Comparison of ENCODE assay signal across 8 cellular contexts in the genomic region with DNA sequence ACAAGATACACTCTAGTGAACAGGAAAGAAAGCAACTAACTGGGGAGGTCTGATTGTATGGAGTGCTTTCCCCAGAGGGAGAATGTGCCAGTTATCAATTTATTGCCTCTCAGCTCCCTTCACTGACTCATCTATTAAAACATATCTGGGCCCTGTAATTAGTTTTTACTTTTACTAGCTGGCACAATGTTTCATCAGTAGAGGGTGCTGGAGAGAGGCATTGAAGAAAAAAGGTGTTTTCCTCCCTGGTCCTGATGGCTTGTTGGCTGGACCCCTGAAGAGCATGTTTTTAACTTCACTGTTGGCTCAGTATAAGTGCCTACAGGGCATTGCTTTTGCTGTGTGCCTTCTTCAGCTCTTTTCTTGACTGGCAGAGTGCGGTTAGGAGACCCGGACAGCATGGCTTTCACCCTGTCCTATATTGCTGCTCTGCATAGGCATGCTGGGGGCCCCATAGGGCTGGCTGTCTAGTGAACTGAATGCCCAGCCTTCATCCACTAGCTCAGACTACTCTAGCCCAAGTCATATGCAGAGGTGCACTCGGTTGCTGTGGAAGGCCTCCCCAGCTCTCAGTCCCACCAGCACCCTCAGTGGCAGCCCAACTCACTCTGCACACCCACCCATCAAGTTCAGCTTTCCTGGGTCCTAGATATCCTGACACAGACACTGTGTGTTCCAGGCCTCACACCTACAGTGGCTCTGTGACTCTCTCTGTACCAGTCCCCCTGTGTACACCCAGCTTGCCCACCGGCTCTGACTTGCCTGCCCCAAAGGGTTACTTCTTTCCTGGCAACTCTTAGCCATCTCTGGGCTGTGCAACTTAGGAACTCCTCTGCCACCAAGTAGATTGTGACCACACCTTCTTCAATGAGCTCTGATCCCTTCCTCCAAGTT.
A peak's percentile ranks its signal among the peaks of the same experiment; 100 is the strongest.
DNase-seq lines count a peak whose midpoint lies in the region; ATAC-seq and TF ChIP-seq lines count a peak whose summit lies in the region.

No MANE protein-coding gene starts in this region.

- intact Hi-C loops in esophagus squamous epithelium (cut with DNase I) = no loop called here

- POLR2A ChIA-PET in RWPE1 (lab: Yijun Ruan, JAX; ENCODE audit: low non-redundant PET) = no interaction called here

- H3K36me3 ChIP-seq in esophagus squamous epithelium = peaks cover 0 to 30% (median 0%) of the 10 kb centered on the region in 3 donors

- no peaks in the 10 kb centered on the region for H3K9me3 ChIP-seq in esophagus squamous epithelium

- H3K27ac ChIP-seq in esophagus squamous epithelium = no peak overlapping the region
- H3K27ac ChIP-seq in RWPE1 = no peak overlapping the region

- H3K4me3 ChIP-seq in fibroblast of mammary gland (ENCODE audit: control insufficient read depth, low read depth, low read length) (no peak overlapping the region), esophagus squamous epithelium (no peak overlapping the region)

- no peaks in the 10 kb centered on the region for H3K4me1 ChIP-seq in esophagus squamous epithelium

- ATAC-seq in GM18861 (IDR thresholded peaks at IDR 0.05; ENCODE audit: unreplicated experiment) = peak; percentile 35

- WGBS in esophagus squamous epithelium, 2 donors = 83 to 91% methylated on average over 3 to 4 of the region's 4 CpGs

- H3K27me3 ChIP-seq in esophagus squamous epithelium = no peaks in the 10 kb centered on the region

- in situ Hi-C loops in ACHN (cut with HindIII; ENCODE audit: low pct_ligation_motif_present, low pct_unique_long_range_greater_than_20kb, low sequenced_read_pairs) = no loop called here

- CTCF ChIA-PET in RWPE1 (lab: Yijun Ruan, JAX) = interaction anchor here (0.6 to 0.7 kb wide), 2 partner anchors 41 to 1216 kb away, joined by 3 read pairs; no protein-coding TSS in a partner anchor

- DNase-seq in ACHN = peak; percentile 10
- peak; percentile 45 for DNase-seq in NCI-H1694 treated with DMSO at 0.1 percent for 48 hours (lab: John Stamatoyannopoulos, UW)
- DNase-seq in fibroblast of mammary gland (ENCODE audit: low read depth) = peak; percentile 44
- DNase-seq in midbrain (lab: John Stamatoyannopoulos, UW) = no peak
- DNase-seq in esophagus squamous epithelium (lab: John Stamatoyannopoulos, UW) = no peak
- DNase-seq in NCI-H1092 treated with DMSO at 0.1 percent for 48 hours (lab: John Stamatoyannopoulos, UW) = no peak
- no peak for DNase-seq in RWPE1 (ENCODE audit: low spot score)

- no peak for TF ChIP-seq POLR2A in esophagus squamous epithelium (IDR thresholded peaks at IDR 0.05)

- TF ChIP-seq CTCF in fibroblast of mammary gland (conservative IDR thresholded peaks at IDR 0.05; ENCODE audit: control insufficient read depth, insufficient read depth, low read depth, low read length) (peak; percentile 44), esophagus squamous epithelium (IDR thresholded peaks at IDR 0.05) (peak in 2 of 6 experiments; percentile 9 to 25), RWPE1 (conservative IDR thresholded peaks at IDR 0.05; ENCODE audit: low read depth) (no peak)

Comparison
In these comparisons a context has a peak if more than half of its experiments do, and no peak if none do; other contexts are left out.
1. DNase-seq: peak in ACHN (single experiment), NCI-H1694 treated with DMSO at 0.1 percent for 48 hours (single experiment) and fibroblast of mammary gland (single experiment); none in midbrain (single experiment), esophagus squamous epithelium (single experiment), NCI-H1092 treated with DMSO at 0.1 percent for 48 hours (single experiment) and RWPE1 (single experiment).